Comparison of ENCODE assay signal across 8 cellular contexts in genomic region chr6:45378324-45378926, GRCh38. TPM values are rescaled to one million over a fixed set of nuclear protein-coding genes. Genes with fewer than 3 reads are reported as not detected.
A peak's percentile ranks its signal among the peaks of the same experiment; 100 is the strongest.
DNase-seq lines count a peak whose midpoint lies in the region; ATAC-seq and TF ChIP-seq lines count a peak whose summit lies in the region.

No MANE protein-coding gene starts in this region.

- H4K20me1 ChIP-seq in OCI-LY3 (ENCODE audit: insufficient read depth, low read length): no peaks in the 10 kb centered on the region

- peak; percentile 32 for ATAC-seq in GM18502 (IDR thresholded peaks at IDR 0.05; ENCODE audit: poor library complexity, unreplicated experiment)
- ATAC-seq in HG02973 (IDR thresholded peaks at IDR 0.05; ENCODE audit: unreplicated experiment): peak; percentile 27
- ATAC-seq in central memory CD8-positive, alpha-beta T cell (replicated peaks; ENCODE audit: extremely low read depth, poor library complexity, severe bottlenecking): peak; percentile 11

- H3K4me3 Mint-ChIP-seq in central memory CD8-positive, alpha-beta T cell: peak overlapping the region; percentile 95

- whole genome bisulfite sequencing in thymus: under 1% methylated on average over 22 of the region's 22 CpGs

- in situ Hi-C loops in ACHN (cut with HindIII; ENCODE audit: low pct_ligation_motif_present, low pct_unique_long_range_greater_than_20kb, low sequenced_read_pairs): no loop called here

- H3K9me3 Mint-ChIP-seq in central memory CD8-positive, alpha-beta T cell: no peaks in the 10 kb centered on the region

- no peaks in the 10 kb centered on the region for H3K27me3 ChIP-seq in OCI-LY3 (ENCODE audit: low read depth, low read length)
- H3K27me3 ChIP-seq in thymus (ENCODE audit: control insufficient read depth, insufficient read depth): no peaks in the 10 kb centered on the region

- H3K4me1 Mint-ChIP-seq in central memory CD8-positive, alpha-beta T cell: peaks cover 25% of the 10 kb centered on the region

- peak overlapping the region; percentile 94 for H3K9ac ChIP-seq in OCI-LY3 (ENCODE audit: low read length)

- H3K27ac ChIP-seq in OCI-LY3 (ENCODE audit: low read length) (peak overlapping the region; percentile 84), thymus (ENCODE audit: low read depth) (peak overlapping the region; percentile 96)

- H3K36me3 ChIP-seq in OCI-LY3 (replicated peaks; ENCODE audit: low read depth, low read length) (no peaks in the 10 kb centered on the region), thymus (ENCODE audit: control insufficient read depth, insufficient read depth) (no peaks in the 10 kb centered on the region)

- H3K4me2 ChIP-seq in OCI-LY3 (ENCODE audit: low read length): peak overlapping the region; percentile 92

- H3K4me3 ChIP-seq in OCI-LY3 (ENCODE audit: low read length) (peak overlapping the region; percentile 88), thymus (ENCODE audit: low read length) (peak overlapping the region; percentile 78)

- no peak for TF ChIP-seq CTCF in OCI-LY3 (IDR thresholded peaks at IDR 0.05; ENCODE audit: low read depth, low read length)

- peak overlapping the region; percentile 97 for H3K27ac Mint-ChIP-seq in central memory CD8-positive, alpha-beta T cell (ENCODE audit: low read depth)

- H3K27me3 Mint-ChIP-seq in central memory CD8-positive, alpha-beta T cell: no peaks in the 10 kb centered on the region

- peak; percentile 64 for DNase-seq in ACHN
- no peak for DNase-seq in central memory CD8-positive, alpha-beta T cell (ENCODE audit: low spot score in 2 of 2)
- peak; percentile 57 to 60 for DNase-seq in lung microvascular endothelial cell (ENCODE audit: low read depth in 2 of 2)
- DNase-seq in H4 (ENCODE audit: low spot score): no peak

- H3K9me3 ChIP-seq in OCI-LY3 (ENCODE audit: insufficient read depth, low read length) (no peaks in the 10 kb centered on the region), thymus (ENCODE audit: control insufficient read depth) (peaks cover 1% of the 10 kb centered on the region)

- peaks cover 10% of the 10 kb centered on the region for H3K4me1 ChIP-seq in OCI-LY3 (ENCODE audit: low read length)
- peaks cover 7% of the 10 kb centered on the region for H3K4me1 ChIP-seq in thymus (ENCODE audit: control insufficient read depth, insufficient read depth, low read length)

- H3K79me2 ChIP-seq in OCI-LY3 (ENCODE audit: low read length): peaks cover 8% of the 10 kb centered on the region

- H2AFZ ChIP-seq in OCI-LY3 (ENCODE audit: low read depth, low read length): peak overlapping the region; percentile 86

- peaks cover 16% of the 10 kb centered on the region for H3K36me3 Mint-ChIP-seq in central memory CD8-positive, alpha-beta T cell (ENCODE audit: insufficient read depth)

RNA-seq across cellular contexts. Expression of gene SUPT3H, which starts 0.7 kb away (rescaled TPM):
- total RNA-seq in lung microvascular endothelial cell: 2.4 and 2.8 TPM in 2 replicates
- polyA plus RNA-seq in thymus: 11.9 TPM
- total RNA-seq in H4 (2014; rRNA removed; shearing (Covaris generic)): 5.9 and 7.5 TPM in 2 replicates

RNA-seq across cellular contexts. Expression of gene RUNX2, which starts 50.3 kb away (rescaled TPM):
- total RNA-seq in lung microvascular endothelial cell: not detected in 2 replicates
- 7.1 TPM for polyA plus RNA-seq in thymus
- total RNA-seq in H4 (2014; rRNA removed; shearing (Covaris generic)): 18.3 and 37.7 TPM in 2 replicates

Comparison
In these comparisons a context has a peak if more than half of its experiments do, and no peak if none do; other contexts are left out.
1. DNase-seq: peak in ACHN (single experiment) and lung microvascular endothelial cell (2 of 2); none in central memory CD8-positive, alpha-beta T cell (0 of 2) and H4 (single experiment).
2. RNA of gene RUNX2, which starts 50.3 kb away (total RNA-seq): 18.3 to 37.7 TPM in H4; not detected in lung microvascular endothelial cell; every median in the first group is over 10 times any median in the second.
3. Peak in every context shown above with its lines, with median percentiles within 50 percentile points of each other: ATAC-seq.